Comparison of ENCODE assay signal across 9 cellular contexts in the genomic region with DNA sequence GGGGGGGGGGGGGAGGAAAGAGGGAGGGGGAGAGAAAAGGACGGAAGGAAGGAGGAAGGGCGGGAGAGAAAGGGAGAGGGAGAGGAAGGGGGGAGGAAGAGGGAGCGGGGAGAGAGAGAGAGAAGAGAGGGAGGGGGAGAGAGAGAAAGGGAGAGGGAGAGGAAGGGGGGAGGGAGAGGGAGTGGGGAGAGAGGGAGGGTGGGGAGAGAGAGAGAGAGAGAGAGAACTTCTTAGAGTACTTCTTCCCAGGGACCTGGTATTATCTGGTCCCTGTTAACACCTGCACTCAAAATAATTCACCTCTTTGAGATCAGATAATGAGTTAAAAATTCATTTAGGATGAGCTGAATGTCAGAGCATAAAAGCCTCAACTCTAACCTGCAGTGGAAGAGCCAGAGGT. TPM values are rescaled to one million over a fixed set of nuclear protein-coding genes. Genes with fewer than 3 reads are reported as not detected.
DNase-seq lines count a peak whose midpoint lies in the region; ATAC-seq and TF ChIP-seq lines count a peak whose summit lies in the region.
"Had no signal": no experiment of that assay in that cellular context is flagged by ENCODE, and none has a peak within 500 bp of the region (broad histone marks: within the 10 kb centered on the region; RNA-seq: fewer than 3 reads in every experiment).

No MANE protein-coding gene starts in this region.

- H3K27me3 ChIP-seq in heart left ventricle, result no peaks in the 10 kb centered on the region
- H3K27me3 ChIP-seq in breast epithelium, result no peaks in the 10 kb centered on the region
- no peaks in the 10 kb centered on the region for H3K27me3 ChIP-seq in vagina

- H3K36me3 ChIP-seq in heart left ventricle (peaks cover 0 to 45% (median 41%) of the 10 kb centered on the region in 9 donors), breast epithelium (peaks cover 2% of the 10 kb centered on the region), mesodermal cell (ENCODE audit: control insufficient read depth, insufficient read depth, low read length) (peaks cover 42% of the 10 kb centered on the region), vagina (peaks cover 0 to 33% of the 10 kb centered on the region in 2 donors)

- TF ChIP-seq CTCF in heart left ventricle (IDR thresholded peaks at IDR 0.05), result no peak
- no peak for TF ChIP-seq CTCF in breast epithelium (IDR thresholded peaks at IDR 0.05)
- TF ChIP-seq CTCF in vagina (IDR thresholded peaks at IDR 0.05), result no peak

- H3K4me1 ChIP-seq in heart left ventricle (peaks cover 0 to 33% (median 19%) of the 10 kb centered on the region in 12 donors), breast epithelium (peaks cover 0 to 5% of the 10 kb centered on the region in 2 donors), mesodermal cell (ENCODE audit: control insufficient read depth, insufficient read depth, low read length, poor library complexity, severe bottlenecking) (no peaks in the 10 kb centered on the region), vagina (peaks cover 33% of the 10 kb centered on the region)

- TF ChIP-seq POLR2A in heart left ventricle (IDR thresholded peaks at IDR 0.05) (no peak), breast epithelium (IDR thresholded peaks at IDR 0.05) (no peak), vagina (IDR thresholded peaks at IDR 0.05) (no peak)

- H3K4me3 ChIP-seq in heart left ventricle (peak overlapping the region; percentile 67 to 100 (median 88)), breast epithelium (peak overlapping the region; percentile 85 to 99 (median 97)), mesodermal cell (ENCODE audit: extremely low read depth, insufficient read depth, low read length, poor library complexity, severe bottlenecking) (peak overlapping the region; percentile 81), vagina (peak overlapping the region; percentile 72 to 100)

- no peak for ATAC-seq in heart left ventricle
- no peak for ATAC-seq in Right ventricle myocardium inferior

- intact Hi-C loops in heart left ventricle (cut with DNase I), result no loop called here
- intact Hi-C loops in Right ventricle myocardium inferior (cut with DNase I), result no loop called here
- intact Hi-C loops in breast epithelium (cut with DNase I; ENCODE audit: low total_unique reads), result no loop called here
- intact Hi-C loops in vagina (cut with DNase I), result no loop called here

- H3K27ac ChIP-seq in heart left ventricle (peak overlapping the region in 2 of 12 donors; percentile 86 to 91), breast epithelium (no peak overlapping the region), mesodermal cell (ENCODE audit: low read depth, low read length, severe bottlenecking) (peak overlapping the region; percentile 89), vagina (peak overlapping the region; percentile 84)

- 3 to 13% (median 11%) methylated on average over 3 of the region's 3 CpGs for WGBS in heart left ventricle, 4 donors
- WGBS in mesodermal cell (ENCODE audit: insufficient coverage in 2 of 2), 2 experiments, result 29% methylated on average over 1 of the region's 3 CpGs; no CpG with 5 or more reads in 1 of the 2 experiments

- H3K9me3 ChIP-seq in heart left ventricle, result no peaks in the 10 kb centered on the region
- H3K9me3 ChIP-seq in breast epithelium, result no peaks in the 10 kb centered on the region
- no peaks in the 10 kb centered on the region for H3K9me3 ChIP-seq in mesodermal cell (ENCODE audit: control insufficient read depth, low read length)
- no peaks in the 10 kb centered on the region for H3K9me3 ChIP-seq in vagina

- DNase-seq in heart left ventricle (no peak), Right ventricle myocardium inferior (ENCODE audit: missing footprints) (no peak), breast epithelium (ENCODE audit: low spot score in 2 of 2) (no peak), vagina (ENCODE audit: extremely low spot score in 2 of 2) (no peak), DMS53 treated with DMSO at 0.1 percent for 48 hours (lab: John Stamatoyannopoulos, UW; ENCODE audit: unreplicated experiment) (no peak), ureter (ENCODE audit: low spot score) (no peak), DMS 273 (lab: John Stamatoyannopoulos, UW; ENCODE audit: unreplicated experiment) (no peak)

RNA-seq across cellular contexts. Expression of a gene that starts 1.1 kb away (rescaled TPM):
- total RNA-seq in heart left ventricle, result 10 to 100 TPM; 49.7 to 73.6 (median 56.9) TPM
- 100 to 1,000 TPM in 1 of 2 donors, 10 to 100 TPM in 1; 49.2 to 164 TPM for polyA plus RNA-seq in heart left ventricle
- 52.4 TPM for total RNA-seq in Right ventricle myocardium inferior
- total RNA-seq in breast epithelium, result 100 to 1,000 TPM in 1 of 3 donors, 10 to 100 TPM in 2; 80.2 to 111 (median 87.7) TPM
- polyA plus RNA-seq in mesodermal cell (2013, experiment 1 of 2), result 261 TPM
- 225 TPM for polyA plus RNA-seq in mesodermal cell (2013, experiment 2 of 2)
- total RNA-seq in vagina, result 66.5 TPM
- total RNA-seq in ureter, result 82.9 TPM

RNA-seq across cellular contexts. Expression of a gene that starts 27.1 kb away (rescaled TPM):
- total RNA-seq in heart left ventricle, result 1 to 10 TPM in 1 of 9 donors, under 1 TPM in 2, not detected in 6; 0.42 to 2.1 (median 0.75) TPM
- under 1 TPM; 0.18 to 0.61 TPM for polyA plus RNA-seq in heart left ventricle
- total RNA-seq in Right ventricle myocardium inferior, result 0.30 TPM
- 1 to 10 TPM in 1 of 3 donors, under 1 TPM in 1, not detected in 1; 0.66 to 1.0 TPM for total RNA-seq in breast epithelium
- not detected for polyA plus RNA-seq in mesodermal cell (2013, experiment 1 of 2)
- not detected for polyA plus RNA-seq in mesodermal cell (2013, experiment 2 of 2)
- not detected for total RNA-seq in vagina
- 0.81 TPM for total RNA-seq in ureter
- total RNA-seq: HT-29 had no signal

Comparison
In these comparisons a context has a peak if more than half of its experiments do, and no peak if none do; other contexts are left out.
1. H3K27ac ChIP-seq: peak in mesodermal cell (single experiment) and vagina (single experiment); none in breast epithelium (0 of 2).
2. Peak in every context shown above with its lines, with median percentiles within 50 percentile points of each other: H3K4me3 ChIP-seq.